In the genomic region with DNA sequence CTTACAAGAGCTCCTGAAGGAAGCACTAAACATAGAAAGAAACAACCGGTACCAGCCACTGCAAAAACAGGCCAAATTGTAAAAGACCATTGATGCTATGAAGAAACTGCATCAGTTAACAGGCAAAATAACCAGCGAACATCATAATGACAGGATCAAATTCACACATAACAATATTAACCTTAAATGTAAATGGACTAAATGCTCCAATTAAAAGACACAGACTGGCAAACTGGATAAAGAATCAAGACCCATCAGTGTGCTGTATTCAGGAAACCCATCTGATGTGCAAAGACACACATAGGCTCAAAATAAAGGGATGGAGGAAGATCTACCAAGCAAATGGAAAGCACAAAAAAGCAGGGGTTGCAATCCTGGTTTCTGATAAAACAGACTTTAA, we compare ENCODE assay signal across 6 cellular contexts. TPM values are rescaled to one million over a fixed set of nuclear protein-coding genes. Genes with fewer than 3 reads are reported as not detected.
DNase-seq lines count a peak whose midpoint lies in the region; ATAC-seq, FAIRE-seq and TF ChIP-seq lines count a peak whose summit lies in the region.
"Not testable (repeated sequence)": the region's sequence is repeated elsewhere in the genome, so short reads cannot be mapped to it uniquely, and the experiment has no call there.

No MANE protein-coding gene starts in this region.

- not testable (repeated sequence) for BruUV-seq in K562 (replicated peaks; lab: Mats Ljungman, UMichigan)

- not testable (repeated sequence) for H3K9ac ChIP-seq in K562 (ENCODE audit: insufficient read depth in 1 of 2, low read depth in 2 of 2, low read length in 2 of 2)

- peak overlapping the region; percentile 65 for H3K27ac Mint-ChIP-seq in activated CD4-positive, alpha-beta T cell treated with anti-CD3 and anti-CD28 coated beads for 36 hours
- H3K27ac Mint-ChIP-seq in activated CD8-positive, alpha-beta T cell treated with anti-CD3 and anti-CD28 coated beads, Interleukin-2, amount 10 ng/mL, durations not matched to agents 7 days and 5 days = peak overlapping the region; percentile 49
- not testable (repeated sequence) for H3K27ac Mint-ChIP-seq in activated T-helper 2 cell treated with anti-CD3 and anti-CD28 coated beads, Interferon-gamma antibody, Interleukin-2, Interleukin-4, amounts not matched to agents 10 μg/mL and 5 μg/mL and 100 μg/mL, durations not matched to agents 14 hours and 24 hours and 36 hours
- H3K27ac Mint-ChIP-seq in natural killer cell = peak overlapping the region; percentile 77 to 90

- H3K9me3 ChIP-seq in HEK293 (ENCODE audit: control insufficient read depth, insufficient read depth, low read depth, low read length); K562 (replicated peaks; ENCODE audit: control insufficient read depth, insufficient read depth, low read depth, low read length): not testable (repeated sequence)

- not testable (repeated sequence) for H3K4me3 Mint-ChIP-seq in activated CD4-positive, alpha-beta T cell treated with anti-CD3 and anti-CD28 coated beads for 36 hours; activated CD8-positive, alpha-beta T cell treated with anti-CD3 and anti-CD28 coated beads, Interleukin-2, amount 10 ng/mL, durations not matched to agents 7 days and 5 days; natural killer cell
- peak overlapping the region; percentile 5 for H3K4me3 Mint-ChIP-seq in activated T-helper 2 cell treated with anti-CD3 and anti-CD28 coated beads, Interferon-gamma antibody, Interleukin-2, Interleukin-4, amounts not matched to agents 10 μg/mL and 5 μg/mL and 100 μg/mL, durations not matched to agents 14 hours and 24 hours and 36 hours (ENCODE audit: low read depth)

- H3K36me3 ChIP-seq in HEK293 (ENCODE audit: control insufficient read depth in 2 of 2, insufficient read depth in 1 of 2, low read length in 2 of 2) (peaks cover 5 to 12% of the 10 kb centered on the region in 2 experiments), K562 (ENCODE audit: control insufficient read depth, insufficient read depth, low read length) (peaks cover 17% of the 10 kb centered on the region; the same call in 2 of the 3 replicates)

- in situ Hi-C loops in K562 (cut with MboI) = not testable (repeated sequence)

- not testable (repeated sequence) for H3K4me1 ChIP-seq in HEK293 (ENCODE audit: control insufficient read depth, insufficient read depth, low read length); K562 (replicated peaks in 1 of 2; ENCODE audit: control insufficient read depth in 2 of 2, insufficient read depth in 2 of 2, low read length in 2 of 2)

- H3K79me2 ChIP-seq in K562 (ENCODE audit: control insufficient read depth, insufficient read depth, low read length) = peaks cover 37% of the 10 kb centered on the region

- H2AFZ ChIP-seq in K562 (ENCODE audit: low read depth, low read length) = not testable (repeated sequence)

- not testable (repeated sequence) for H3K4me3 ChIP-seq in HEK293 (ENCODE audit: low read depth, low read length); K562

- not testable (repeated sequence) for ATAC-seq in activated CD4-positive, alpha-beta T cell treated with anti-CD3 and anti-CD28 coated beads for 36 hours; activated CD8-positive, alpha-beta T cell treated with anti-CD3 and anti-CD28 coated beads, Interleukin-2, amount 10 ng/mL, durations not matched to agents 7 days and 5 days; K562; natural killer cell

- not testable (repeated sequence) for H3K27ac ChIP-seq in HEK293 (ENCODE audit: extremely low read depth, low read depth, low read length); K562 (ENCODE audit: extremely low read depth, low read depth, low read length)

- H4K20me1 ChIP-seq in K562 (replicated peaks; ENCODE audit: control insufficient read depth, insufficient read depth, low read length) = not testable (repeated sequence)

- not testable (repeated sequence) for H3K9me3 Mint-ChIP-seq in activated CD4-positive, alpha-beta T cell treated with anti-CD3 and anti-CD28 coated beads for 36 hours (ENCODE audit: low read depth); activated CD8-positive, alpha-beta T cell treated with anti-CD3 and anti-CD28 coated beads, Interleukin-2, amount 10 ng/mL, durations not matched to agents 7 days and 5 days (ENCODE audit: insufficient read depth); natural killer cell
- H3K9me3 Mint-ChIP-seq in activated T-helper 2 cell treated with anti-CD3 and anti-CD28 coated beads, Interferon-gamma antibody, Interleukin-2, Interleukin-4, amounts not matched to agents 10 μg/mL and 5 μg/mL and 100 μg/mL, durations not matched to agents 14 hours and 24 hours and 36 hours = peaks cover 15% of the 10 kb centered on the region

- WGBS in K562 (ENCODE audit: insufficient coverage, low coverage, missing lambda C conversion rate) = 46% methylated on average over 2 of the region's 2 CpGs

- TF ChIP-seq EP300 in K562 (IDR thresholded peaks at IDR 0.05; ENCODE audit: low read length) = not testable (repeated sequence)

- peaks cover 74% of the 10 kb centered on the region for H3K36me3 Mint-ChIP-seq in activated CD4-positive, alpha-beta T cell treated with anti-CD3 and anti-CD28 coated beads for 36 hours (ENCODE audit: low read depth)
- H3K36me3 Mint-ChIP-seq in activated CD8-positive, alpha-beta T cell treated with anti-CD3 and anti-CD28 coated beads, Interleukin-2, amount 10 ng/mL, durations not matched to agents 7 days and 5 days (ENCODE audit: low read depth) = peaks cover 84% of the 10 kb centered on the region
- peaks cover 81% of the 10 kb centered on the region for H3K36me3 Mint-ChIP-seq in activated T-helper 2 cell treated with anti-CD3 and anti-CD28 coated beads, Interferon-gamma antibody, Interleukin-2, Interleukin-4, amounts not matched to agents 10 μg/mL and 5 μg/mL and 100 μg/mL, durations not matched to agents 14 hours and 24 hours and 36 hours (ENCODE audit: low read depth)
- H3K36me3 Mint-ChIP-seq in natural killer cell = not testable (repeated sequence)

- H3K4me1 Mint-ChIP-seq in activated CD4-positive, alpha-beta T cell treated with anti-CD3 and anti-CD28 coated beads for 36 hours = peaks cover 60% of the 10 kb centered on the region
- peaks cover 62% of the 10 kb centered on the region for H3K4me1 Mint-ChIP-seq in activated CD8-positive, alpha-beta T cell treated with anti-CD3 and anti-CD28 coated beads, Interleukin-2, amount 10 ng/mL, durations not matched to agents 7 days and 5 days (ENCODE audit: low read depth)
- peaks cover 40% of the 10 kb centered on the region for H3K4me1 Mint-ChIP-seq in activated T-helper 2 cell treated with anti-CD3 and anti-CD28 coated beads, Interferon-gamma antibody, Interleukin-2, Interleukin-4, amounts not matched to agents 10 μg/mL and 5 μg/mL and 100 μg/mL, durations not matched to agents 14 hours and 24 hours and 36 hours (ENCODE audit: low read depth)
- peaks cover 64 to 69% of the 10 kb centered on the region in 2 donors for H3K4me1 Mint-ChIP-seq in natural killer cell

- POLR2A ChIA-PET in HEK293 (lab: Yijun Ruan, JAX); activated CD4-positive, alpha-beta T cell treated with anti-CD3 and anti-CD28 coated beads for 36 hours (lab: Charles Lee); K562 (lab: Yijun Ruan, JAX): not testable (repeated sequence)
- POLR2A ChIA-PET in activated CD8-positive, alpha-beta T cell treated with anti-CD3 and anti-CD28 coated beads, Interleukin-2, amount 10 ng/mL, durations not matched to agents 7 days and 5 days (lab: Charles Lee) = interaction anchor here (2.3 kb wide), 1 partner anchor 8 kb away, joined by 7 read pairs; the partner anchor contains the start of genes OFD1 and TRAPPC2

- H3K9me1 ChIP-seq in K562 (ENCODE audit: control insufficient read depth, insufficient read depth, low read length) = not testable (repeated sequence)

- not testable (repeated sequence) for DNase-seq in activated CD4-positive, alpha-beta T cell treated with anti-CD3 and anti-CD28 coated beads for 36 hours; activated CD8-positive, alpha-beta T cell treated with anti-CD3 and anti-CD28 coated beads, Interleukin-2, amount 10 ng/mL, durations not matched to agents 7 days and 5 days; activated T-helper 2 cell treated with anti-CD3 and anti-CD28 coated beads, Interferon-gamma antibody, Interleukin-2, Interleukin-4, amounts not matched to agents 10 μg/mL and 5 μg/mL and 100 μg/mL, durations not matched to agents 14 hours and 24 hours and 36 hours (ENCODE audit: low spot score); K562 (ENCODE audit: extremely low read depth in 1 of 4, low spot score in 3 of 4); natural killer cell

- not testable (repeated sequence) for H3K4me2 ChIP-seq in K562 (ENCODE audit: insufficient read depth, low read length)

- not testable (repeated sequence) for FAIRE-seq in K562 (lab: Jason Lieb, UNC)

- TF ChIP-seq POLR2A in K562 (conservative IDR thresholded peaks at IDR 0.05) = not testable (repeated sequence)

- not testable (repeated sequence) for H3K27me3 Mint-ChIP-seq in activated CD4-positive, alpha-beta T cell treated with anti-CD3 and anti-CD28 coated beads for 36 hours; activated CD8-positive, alpha-beta T cell treated with anti-CD3 and anti-CD28 coated beads, Interleukin-2, amount 10 ng/mL, durations not matched to agents 7 days and 5 days (ENCODE audit: low read depth); activated T-helper 2 cell treated with anti-CD3 and anti-CD28 coated beads, Interferon-gamma antibody, Interleukin-2, Interleukin-4, amounts not matched to agents 10 μg/mL and 5 μg/mL and 100 μg/mL, durations not matched to agents 14 hours and 24 hours and 36 hours (ENCODE audit: low read depth); natural killer cell (ENCODE audit: low read depth in 2 of 2)

- H3K27me3 ChIP-seq in K562 (ENCODE audit: control insufficient read depth in 2 of 2, insufficient read depth in 2 of 2, low read length in 2 of 2) = not testable (repeated sequence)

- not testable (repeated sequence) for TF ChIP-seq CTCF in HEK293 (tag by site-specific recombination; IDR thresholded peaks at IDR 0.05); K562 (IDR thresholded peaks at IDR 0.05 in 2 of 3, conservative IDR thresholded peaks at IDR 0.05 in 1 of 3; ENCODE audit: insufficient read depth in 2 of 3, low read depth in 1 of 3, low read length in 3 of 3); natural killer cell (IDR thresholded peaks at IDR 0.05)

- intact Hi-C loops in activated CD4-positive, alpha-beta T cell treated with anti-CD3 and anti-CD28 coated beads for 36 hours (cut with DNase I, micrococcal nuclease) = loop anchor here in 1 of 2 experiments (1.0 kb wide), 1 partner anchor 8 kb away; the partner anchor contains the start of genes OFD1 and TRAPPC2
- intact Hi-C loops in activated T-helper 2 cell treated with anti-CD3 and anti-CD28 coated beads, Interferon-gamma antibody, Interleukin-2, Interleukin-4, amounts not matched to agents 10 μg/mL and 5 μg/mL and 100 μg/mL, durations not matched to agents 14 hours and 24 hours and 36 hours (cut with micrococcal nuclease); K562 (cut with micrococcal nuclease); natural killer cell (cut with micrococcal nuclease): not testable (repeated sequence)

- TF ChIP-seq RAD21 in K562 (CRISPR knock-in tag; conservative IDR thresholded peaks at IDR 0.05 in 1 of 2, IDR thresholded peaks at IDR 0.05 in 1 of 2) = not testable (repeated sequence)

- CTCF ChIA-PET in HEK293 (lab: Yijun Ruan, JAX); K562 (lab: Yijun Ruan, JAX; ENCODE audit: low intra/inter-chr PET ratio): not testable (repeated sequence)
- CTCF ChIA-PET in activated CD4-positive, alpha-beta T cell treated with anti-CD3 and anti-CD28 coated beads for 36 hours (lab: Charles Lee) = interaction anchor here (0.7 kb wide), 1 partner anchor 15 kb away, joined by 3 read pairs; no protein-coding TSS in a partner anchor
- CTCF ChIA-PET in activated CD8-positive, alpha-beta T cell treated with anti-CD3 and anti-CD28 coated beads, Interleukin-2, amount 10 ng/mL, durations not matched to agents 7 days and 5 days (lab: Charles Lee) = interaction anchor here (1.2 kb wide), 1 partner anchor 32 kb away, joined by 4 read pairs; no protein-coding TSS in a partner anchor

RNA-seq across cellular contexts. Expression of gene TRAPPC2, which starts 7.8 kb away (rescaled TPM):
- 10 to 100 TPM; 10.3 to 16.4 TPM for total RNA-seq in activated CD4-positive, alpha-beta T cell treated with anti-CD3 and anti-CD28 coated beads for 36 hours
- 10 to 100 TPM; 21.6 to 23.2 TPM for total RNA-seq in activated CD8-positive, alpha-beta T cell treated with anti-CD3 and anti-CD28 coated beads, Interleukin-2, amount 10 ng/mL, durations not matched to agents 7 days and 5 days
- total RNA-seq in activated T-helper 2 cell treated with anti-CD3 and anti-CD28 coated beads, Interferon-gamma antibody, Interleukin-2, Interleukin-4, amounts not matched to agents 10 μg/mL and 5 μg/mL and 100 μg/mL, durations not matched to agents 14 hours and 24 hours and 36 hours = 14.7 and 15.2 TPM in 2 replicates
- total RNA-seq in K562 (2011; cell fraction: chromatin; rRNA removed; ENCODE audit: low replicate concordance) = 34.3 and 60.2 TPM in 2 replicates
- 23.8 and 24.1 TPM in 2 replicates for total RNA-seq in K562 (2011; cell fraction: nucleolus; rRNA removed)
- total RNA-seq in K562 (2011; cell fraction: nucleoplasm; rRNA removed) = 38.8 and 60.5 TPM in 2 replicates
- 10.3 and 15.3 TPM in 2 replicates for total RNA-seq in K562 (2014; rRNA removed)
- total RNA-seq in K562 (2014; rRNA removed; fragmentation: Illumina TruSeq; extraction: Trizol) = 26.1 and 31.1 TPM in 2 replicates
- 20.0 and 20.6 TPM in 2 replicates for total RNA-seq in K562 (2015; rRNA removed; fragmentation: Illumina TruSeq; extraction: Trizol)
- total RNA-seq in K562 (2021) = 15.6 and 18.6 TPM in 2 replicates
- polyA plus RNA-seq in K562 (2011; rRNA removed) = 20.5 and 21.8 TPM in 2 replicates
- 6.1 and 14.6 TPM in 2 replicates for polyA plus RNA-seq in K562 (2011; cell fraction: cytosol; rRNA removed)
- 17.4 and 17.5 TPM in 2 replicates for polyA plus RNA-seq in K562 (2011; cell fraction: nucleus; rRNA removed)
- 12.5 and 13.6 TPM in 2 replicates for polyA plus RNA-seq in K562 (2012)
- 13.1 and 13.7 TPM in 2 replicates for polyA plus RNA-seq in K562 (2014; fragmentation: Illumina TruSeq; extraction: Trizol)
- 10 to 100 TPM; 18.0 to 30.6 TPM for polyA plus RNA-seq in K562 (2014; fragmentation: Nextera tagmentation; extraction: Ambion mirVana)
- 15.8 and 15.9 TPM in 2 replicates for polyA plus RNA-seq in K562 (2014; rRNA removed)
- polyA minus RNA-seq in K562 (2011; rRNA and poly(A)+ RNA removed) = 13.3 and 17.2 TPM in 2 replicates
- polyA minus RNA-seq in K562 (2011; cell fraction: cytosol; rRNA and poly(A)+ RNA removed) = 13.4 and 14.0 TPM in 2 replicates
- polyA minus RNA-seq in K562 (2011; cell fraction: nucleus; rRNA and poly(A)+ RNA removed) = 9.6 and 18.8 TPM in 2 replicates
- 10 to 100 TPM; 24.2 to 63.3 (median 42.4) TPM for total RNA-seq in natural killer cell

RNA-seq across cellular contexts. Expression of gene OFD1, which starts 8.0 kb away (rescaled TPM):
- total RNA-seq in activated CD4-positive, alpha-beta T cell treated with anti-CD3 and anti-CD28 coated beads for 36 hours = 10 to 100 TPM; 28.0 to 32.4 TPM
- total RNA-seq in activated CD8-positive, alpha-beta T cell treated with anti-CD3 and anti-CD28 coated beads, Interleukin-2, amount 10 ng/mL, durations not matched to agents 7 days and 5 days = 10 to 100 TPM; 29.6 to 30.4 TPM
- total RNA-seq in activated T-helper 2 cell treated with anti-CD3 and anti-CD28 coated beads, Interferon-gamma antibody, Interleukin-2, Interleukin-4, amounts not matched to agents 10 μg/mL and 5 μg/mL and 100 μg/mL, durations not matched to agents 14 hours and 24 hours and 36 hours = 21.0 and 23.4 TPM in 2 replicates
- total RNA-seq in K562 (2011; cell fraction: chromatin; rRNA removed; ENCODE audit: low replicate concordance) = 29.4 and 85.0 TPM in 2 replicates
- total RNA-seq in K562 (2011; cell fraction: nucleolus; rRNA removed) = 26.2 and 28.7 TPM in 2 replicates
- total RNA-seq in K562 (2011; cell fraction: nucleoplasm; rRNA removed) = 27.1 and 29.2 TPM in 2 replicates
- total RNA-seq in K562 (2014; rRNA removed) (20.9 and 24.7 TPM in 2 replicates), K562 (2014; rRNA removed; fragmentation: Illumina TruSeq; extraction: Trizol) (33.3 and 38.8 TPM in 2 replicates), K562 (2015; rRNA removed; fragmentation: Illumina TruSeq; extraction: Trizol) (31.3 and 33.9 TPM in 2 replicates), K562 (2021) (26.0 and 26.1 TPM in 2 replicates), natural killer cell (10 to 100 TPM; 62.8 to 77.6 (median 74.9) TPM)
- polyA plus RNA-seq in K562 (2011; rRNA removed) (28.2 and 30.2 TPM in 2 replicates), K562 (2014; fragmentation: Illumina TruSeq; extraction: Trizol) (23.4 and 30.1 TPM in 2 replicates), K562 (2014; fragmentation: Nextera tagmentation; extraction: Ambion mirVana) (10 to 100 TPM; 22.0 to 49.1 TPM), K562 (2014; rRNA removed) (27.7 and 39.2 TPM in 2 replicates)
- polyA plus RNA-seq in K562 (2011; cell fraction: cytosol; rRNA removed) = 8.4 and 11.1 TPM in 2 replicates
- polyA plus RNA-seq in K562 (2011; cell fraction: nucleus; rRNA removed) = 75.5 and 89.4 TPM in 2 replicates
- 20.2 and 23.8 TPM in 2 replicates for polyA plus RNA-seq in K562 (2012)
- 18.3 and 22.4 TPM in 2 replicates for polyA minus RNA-seq in K562 (2011; rRNA and poly(A)+ RNA removed)
- polyA minus RNA-seq in K562 (2011; cell fraction: cytosol; rRNA and poly(A)+ RNA removed) = 6.8 and 8.9 TPM in 2 replicates
- 45.1 and 70.2 TPM in 2 replicates for polyA minus RNA-seq in K562 (2011; cell fraction: nucleus; rRNA and poly(A)+ RNA removed)

RNA-seq across cellular contexts. Expression of gene RAB9A, which starts 37.7 kb away (rescaled TPM):
- 10 to 100 TPM; 24.9 to 31.4 TPM for total RNA-seq in activated CD4-positive, alpha-beta T cell treated with anti-CD3 and anti-CD28 coated beads for 36 hours
- 10 to 100 TPM; 10.6 to 11.2 TPM for total RNA-seq in activated CD8-positive, alpha-beta T cell treated with anti-CD3 and anti-CD28 coated beads, Interleukin-2, amount 10 ng/mL, durations not matched to agents 7 days and 5 days
- total RNA-seq in activated T-helper 2 cell treated with anti-CD3 and anti-CD28 coated beads, Interferon-gamma antibody, Interleukin-2, Interleukin-4, amounts not matched to agents 10 μg/mL and 5 μg/mL and 100 μg/mL, durations not matched to agents 14 hours and 24 hours and 36 hours = 13.0 and 14.6 TPM in 2 replicates
- 5.0 and 12.8 TPM in 2 replicates for total RNA-seq in K562 (2011; cell fraction: chromatin; rRNA removed; ENCODE audit: low replicate concordance)
- 2.5 and 5.3 TPM in 2 replicates for total RNA-seq in K562 (2011; cell fraction: nucleolus; rRNA removed)
- 6.5 and 10.2 TPM in 2 replicates for total RNA-seq in K562 (2011; cell fraction: nucleoplasm; rRNA removed)
- total RNA-seq in K562 (2014; rRNA removed) (13.5 and 17.3 TPM in 2 replicates), K562 (2014; rRNA removed; fragmentation: Illumina TruSeq; extraction: Trizol) (19.0 and 19.7 TPM in 2 replicates), K562 (2015; rRNA removed; fragmentation: Illumina TruSeq; extraction: Trizol) (17.7 and 18.4 TPM in 2 replicates), K562 (2021) (17.8 and 18.3 TPM in 2 replicates), natural killer cell (10 to 100 TPM; 27.0 to 36.9 (median 32.9) TPM)
- polyA plus RNA-seq in K562 (2011; rRNA removed) (13.5 and 16.1 TPM in 2 replicates), K562 (2014; fragmentation: Illumina TruSeq; extraction: Trizol) (17.6 and 20.5 TPM in 2 replicates), K562 (2014; fragmentation: Nextera tagmentation; extraction: Ambion mirVana) (10 to 100 TPM; 14.8 to 15.5 TPM), K562 (2014; rRNA removed) (19.2 and 20.8 TPM in 2 replicates)
- polyA plus RNA-seq in K562 (2011; cell fraction: cytosol; rRNA removed) = 6.9 and 12.9 TPM in 2 replicates
- 5.0 and 8.8 TPM in 2 replicates for polyA plus RNA-seq in K562 (2011; cell fraction: nucleus; rRNA removed)
- polyA plus RNA-seq in K562 (2012) = 13.8 and 15.4 TPM in 2 replicates
- 12.5 and 18.7 TPM in 2 replicates for polyA minus RNA-seq in K562 (2011; rRNA and poly(A)+ RNA removed)
- 3.2 and 5.9 TPM in 2 replicates for polyA minus RNA-seq in K562 (2011; cell fraction: cytosol; rRNA and poly(A)+ RNA removed)
- polyA minus RNA-seq in K562 (2011; cell fraction: nucleus; rRNA and poly(A)+ RNA removed) = 2.8 and 3.9 TPM in 2 replicates
